1 cellular context compared by ENCODE assay signal in genomic region chr12:46071335-46071734, GRCh38.
TF ChIP-seq lines count a peak whose summit lies in the region.

No MANE protein-coding gene starts in this region.

TF ChIP-seq in SK-N-SH treated with all-trans-retinoic acid at 6 μM for 48 hours, 23 proteins besides CTCF, POLR2A, EP300 and RAD21 (continued from another document):
- TF ChIP-seq PATZ1 (CRISPR knock-in tag; IDR thresholded peaks at IDR 0.05; ENCODE audit: borderline replicate concordance) (no peak), ZNF8 (CRISPR knock-in tag; IDR thresholded peaks at IDR 0.05) (no peak), ZFP30 (CRISPR knock-in tag; IDR thresholded peaks at IDR 0.05) (no peak)
- TF ChIP-seq, protein P1, sequence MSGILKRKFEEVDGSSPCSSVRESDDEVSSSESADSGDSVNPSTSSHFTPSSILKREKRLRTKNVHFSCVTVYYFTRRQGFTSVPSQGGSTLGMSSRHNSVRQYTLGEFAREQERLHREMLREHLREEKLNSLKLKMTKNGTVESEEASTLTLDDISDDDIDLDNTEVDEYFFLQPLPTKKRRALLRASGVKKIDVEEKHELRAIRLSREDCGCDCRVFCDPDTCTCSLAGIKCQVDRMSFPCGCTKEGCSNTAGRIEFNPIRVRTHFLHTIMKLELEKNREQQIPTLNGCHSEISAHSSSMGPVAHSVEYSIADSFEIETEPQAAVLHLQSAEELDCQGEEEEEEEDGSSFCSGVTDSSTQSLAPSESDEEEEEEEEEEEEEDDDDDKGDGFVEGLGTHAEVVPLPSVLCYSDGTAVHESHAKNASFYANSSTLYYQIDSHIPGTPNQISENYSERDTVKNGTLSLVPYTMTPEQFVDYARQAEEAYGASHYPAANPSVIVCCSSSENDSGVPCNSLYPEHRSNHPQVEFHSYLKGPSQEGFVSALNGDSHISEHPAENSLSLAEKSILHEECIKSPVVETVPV (CRISPR knock-in tag; IDR thresholded peaks at IDR 0.05): no peak
- TF ChIP-seq, protein P2, sequence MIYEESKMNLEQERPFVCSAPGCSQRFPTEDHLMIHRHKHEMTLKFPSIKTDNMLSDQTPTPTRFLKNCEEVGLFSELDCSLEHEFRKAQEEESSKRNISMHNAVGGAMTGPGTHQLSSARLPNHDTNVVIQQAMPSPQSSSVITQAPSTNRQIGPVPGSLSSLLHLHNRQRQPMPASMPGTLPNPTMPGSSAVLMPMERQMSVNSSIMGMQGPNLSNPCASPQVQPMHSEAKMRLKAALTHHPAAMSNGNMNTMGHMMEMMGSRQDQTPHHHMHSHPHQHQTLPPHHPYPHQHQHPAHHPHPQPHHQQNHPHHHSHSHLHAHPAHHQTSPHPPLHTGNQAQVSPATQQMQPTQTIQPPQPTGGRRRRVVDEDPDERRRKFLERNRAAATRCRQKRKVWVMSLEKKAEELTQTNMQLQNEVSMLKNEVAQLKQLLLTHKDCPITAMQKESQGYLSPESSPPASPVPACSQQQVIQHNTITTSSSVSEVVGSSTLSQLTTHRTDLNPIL (CRISPR knock-in tag; IDR thresholded peaks at IDR 0.05; ENCODE audit: low read depth): no peak
TF ChIP-seq in SK-N-SH treated with all-trans-retinoic acid at 6 μM for 48 hours: peak in this region for 0.
